In the genomic region with DNA sequence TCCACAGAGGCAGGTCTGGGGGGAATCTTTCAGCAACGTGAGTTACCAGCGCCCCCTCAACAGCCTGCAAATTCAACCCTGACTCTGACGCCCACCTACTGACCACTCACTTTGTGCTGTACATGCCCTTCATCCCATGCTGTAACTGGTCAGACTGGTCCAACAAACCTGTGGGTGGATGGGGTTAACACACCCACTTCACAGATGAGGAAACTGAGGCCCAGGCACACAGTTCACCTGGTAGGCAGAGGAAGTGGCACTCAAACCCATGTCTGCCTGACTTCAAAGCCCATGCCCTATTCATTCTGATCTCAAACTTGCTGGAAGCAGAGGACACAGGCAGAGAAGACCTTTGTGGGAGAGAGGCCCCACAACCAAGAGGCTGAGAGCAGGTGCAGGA, we compare ENCODE assay signal across 20 cellular contexts.
"Had no signal": no experiment of that assay in that cellular context is flagged by ENCODE, and none has a peak within 500 bp of the region (broad histone marks: within the 10 kb centered on the region; RNA-seq: fewer than 3 reads in every experiment).

No MANE protein-coding gene starts in this region.

- H3K27me3 ChIP-seq: SJSA1 had no signal

- H3K27ac ChIP-seq: KMS-11, SJSA1, SK-N-MC had no signal

- H3K4me2 ChIP-seq: KMS-11 had no signal

- H3K9me3 ChIP-seq: SJSA1 had no signal

- H3K9ac ChIP-seq: KMS-11 had no signal

- H3K36me3 ChIP-seq: SJSA1 had no signal

- FAIRE-seq: RCC 7860 had no signal

- H3K4me3 ChIP-seq: SJSA1, SK-N-MC had no signal

- DNase-seq: IMR-90, Kasumi-1, MM.1S, MV-4-11, NCI-H1048, NCI-H1105, NCI-H1436 treated with DMSO at 0.1 percent for 48 hours, NCI-H1694, NCI-H187 treated with DMSO at 0.1 percent for 48 hours, NCI-H2029 treated with DMSO at 0.1 percent for 48 hours, NCI-H2171 treated with DMSO at 0.1 percent for 48 hours, NCI-H345, NCI-H524, Right ventricle myocardium superior, RPMI8226, SIG-M5 had no signal
